In the genomic region with DNA sequence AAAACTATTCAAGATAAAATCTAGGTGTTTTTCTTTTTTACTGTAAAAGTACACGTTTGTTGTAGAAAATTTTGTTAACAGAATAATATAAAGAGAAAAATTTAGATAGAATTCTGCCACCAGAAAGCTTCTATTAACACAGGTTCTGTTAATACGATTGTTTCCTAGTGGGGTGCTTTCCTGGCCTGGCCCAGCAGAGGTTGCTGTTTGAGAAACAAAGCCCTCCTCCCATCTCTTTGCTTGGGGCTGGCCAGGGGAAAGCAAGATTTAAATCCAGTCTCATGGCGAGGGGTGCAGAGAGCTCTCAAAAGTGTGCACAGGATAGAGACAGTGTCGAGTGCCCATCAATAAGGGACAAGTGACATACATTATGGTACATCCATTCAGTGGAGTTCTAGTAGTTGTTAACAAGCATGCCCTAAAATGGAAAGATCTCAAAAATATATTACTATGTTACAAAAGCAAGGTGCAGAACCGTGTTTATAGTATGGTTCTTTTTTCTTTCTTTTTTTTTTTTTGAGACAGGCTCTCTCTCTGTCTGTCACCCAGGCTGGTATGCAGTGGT, we compare ENCODE assay signal across 8 cellular contexts. TPM values are rescaled to one million over a fixed set of nuclear protein-coding genes. Genes with fewer than 3 reads are reported as not detected.
DNase-seq lines count a peak whose midpoint lies in the region; ATAC-seq and TF ChIP-seq lines count a peak whose summit lies in the region.

No MANE protein-coding gene starts in this region.

- DNase-seq in GM10248 (ENCODE audit: extremely low spot score) = peak; percentile 71
- peak; percentile 78 for DNase-seq in H7
- peak; percentile 46 for DNase-seq in SK-MEL-5 (ENCODE audit: low read depth, low spot score)
- DNase-seq in left lung = no peak
- DNase-seq in NCI-H1092 treated with DMSO at 0.1 percent for 48 hours (lab: John Stamatoyannopoulos, UW) = no peak
- DNase-seq in inferior parietal cortex (ENCODE audit: extremely low spot score) = no peak

- H3K36me3 ChIP-seq in H7 (replicated peaks; ENCODE audit: control insufficient read depth, insufficient read depth, low read length) (no peaks in the 10 kb centered on the region), left lung (no peaks in the 10 kb centered on the region)

- CTCF ChIA-PET in GM10248 (lab: Yijun Ruan, JAX) = interaction anchor here (0.6 to 9.9 kb wide), 17 partner anchors 10 to 224 kb away, joined by 3 to 186 read pairs (median 3); a partner anchor contains a TSS

- H3K4me3 ChIP-seq in H7 (ENCODE audit: insufficient read depth, low read depth, low read length) (no peak overlapping the region), left lung (no peak overlapping the region)

- H3K4me1 ChIP-seq in left lung = no peaks in the 10 kb centered on the region

- in situ Hi-C loops in SK-MEL-5 (cut with HindIII; ENCODE audit: low pct_unique_long_range_greater_than_20kb, low sequenced_read_pairs) = no loop called here

- no peaks in the 10 kb centered on the region for H3K9me3 ChIP-seq in left lung

- H3K27me3 ChIP-seq in H7 (ENCODE audit: control insufficient read depth, insufficient read depth, low read length) (no peaks in the 10 kb centered on the region), left lung (no peaks in the 10 kb centered on the region)

- no peak overlapping the region for H3K27ac ChIP-seq in left lung

- POLR2A ChIA-PET in GM10248 (lab: Yijun Ruan, JAX) = interaction anchor here (0.6 kb wide), 1 partner anchor 73 kb away, joined by 3 read pairs; no protein-coding TSS in a partner anchor

- ATAC-seq in left lung (peak; percentile 54), HG02763 (IDR thresholded peaks at IDR 0.05; ENCODE audit: unreplicated experiment) (no peak), GM18858 (IDR thresholded peaks at IDR 0.05; ENCODE audit: unreplicated experiment) (no peak)

- intact Hi-C loops in left lung (cut with DNase I) = no loop called here

- TF ChIP-seq CTCF in GM10248 (IDR thresholded peaks at IDR 0.05; ENCODE audit: control extremely low read depth, extremely low read depth, low read depth, missing control alignments) (peak; percentile 61), left lung (IDR thresholded peaks at IDR 0.05) (no peak)

RNA-seq across cellular contexts. Expression of a gene that starts 14.6 kb away (rescaled TPM):
- 43.7 and 57.6 TPM in 2 replicates for total RNA-seq in H7 (2014; rRNA removed; shearing (Covaris generic))
- total RNA-seq in SK-MEL-5 (2014; rRNA removed; shearing (Covaris generic)) = 43.3 and 46.5 TPM in 2 replicates
- polyA plus RNA-seq in SK-MEL-5 (2015; cell fraction: cytosol; rRNA removed) = 17.1 and 19.1 TPM in 2 replicates
- polyA plus RNA-seq in SK-MEL-5 (2015; cell fraction: nucleus; rRNA removed) = 11.8 and 12.5 TPM in 2 replicates
- 10 to 100 TPM; 43.2 to 48.2 TPM for total RNA-seq in left lung

RNA-seq across cellular contexts. Expression of a gene that starts 22.4 kb away (rescaled TPM):
- 27.5 and 61.1 TPM in 2 replicates for total RNA-seq in H7 (2014; rRNA removed; shearing (Covaris generic))
- total RNA-seq in SK-MEL-5 (2014; rRNA removed; shearing (Covaris generic)) = not detected in 2 replicates
- not detected in 2 replicates for polyA plus RNA-seq in SK-MEL-5 (2015; cell fraction: cytosol; rRNA removed)
- polyA plus RNA-seq in SK-MEL-5 (2015; cell fraction: nucleus; rRNA removed) = not detected in 2 replicates
- total RNA-seq in left lung = under 1 TPM in 1 of 2 donors, not detected in 1; 0.35 TPM

Comparison
In these comparisons a context has a peak if more than half of its experiments do, and no peak if none do; other contexts are left out.
1. DNase-seq: peak in GM10248 (single experiment), H7 (single experiment) and SK-MEL-5 (single experiment); none in left lung (0 of 2), NCI-H1092 treated with DMSO at 0.1 percent for 48 hours (single experiment) and inferior parietal cortex (single experiment).
2. RNA of a gene that starts 22.4 kb away (total RNA-seq): 27.5 to 61.1 TPM in H7; 0.35 TPM in left lung and not detected in SK-MEL-5; every median in the first group is over 10 times any median in the second.